Comparison of ENCODE assay signal across 1 cellular context in the genomic region with DNA sequence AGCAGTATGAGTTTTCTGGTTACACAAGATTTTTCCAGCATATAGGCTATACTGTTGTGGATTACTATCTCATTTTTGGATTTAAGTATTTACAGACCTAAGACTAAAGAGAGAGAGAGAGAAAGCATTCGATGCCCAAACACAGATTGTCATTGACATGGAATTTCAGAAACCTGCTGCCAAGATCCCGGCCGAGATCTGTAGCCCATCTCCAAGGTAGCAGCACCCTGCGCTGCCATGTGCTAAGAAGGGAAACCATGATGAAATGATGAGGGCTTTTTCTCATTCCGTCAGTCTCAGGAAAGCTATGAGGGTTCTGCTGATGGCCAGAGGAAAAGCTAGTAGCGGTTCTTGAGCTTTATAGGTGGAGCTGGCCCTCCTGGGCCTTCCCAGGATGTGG.
TF ChIP-seq lines count a peak whose summit lies in the region.

No MANE protein-coding gene starts in this region.

TF ChIP-seq in H1, 55 proteins besides CTCF, POLR2A, EP300 and RAD21 (continued from another document):
- TF ChIP-seq ATF2 (IDR thresholded peaks at IDR 0.05; ENCODE audit: low read length) (no peak), JUND (IDR thresholded peaks at IDR 0.05; ENCODE audit: low read length) (no peak), ZNF274 (IDR thresholded peaks at IDR 0.05; ENCODE audit: borderline replicate concordance, extremely low read depth, low read length) (no peak)
